Comparison of ENCODE assay signal across 37 cellular contexts in genomic region chr3:137815251-137815650, GRCh38. TPM values are rescaled to one million over a fixed set of nuclear protein-coding genes. Genes with fewer than 3 reads are reported as not detected.
"Had no signal": no experiment of that assay in that cellular context is flagged by ENCODE, and none has a peak within 500 bp of the region (broad histone marks: within the 10 kb centered on the region; RNA-seq: fewer than 3 reads in every experiment).

No MANE protein-coding gene starts in this region.

- H3K27me3 ChIP-seq: brain microvascular endothelial cell, breast epithelium had no signal

- H3K4me3 ChIP-seq: body of pancreas, breast epithelium had no signal

- ATAC-seq: activated CD8-positive, alpha-beta T cell treated with anti-CD3 and anti-CD28 coated beads for 36 hours; activated naive CD4-positive, alpha-beta T cell treated with anti-CD3 and anti-CD28 coated beads, Interleukin-2, amount 50 U/mL, for 72 hours; activated T-cell treated with anti-CD3 and anti-CD28 coated beads, Interleukin-2, amount 50 U/mL, for 4 hours; activated T-cell treated with anti-CD3 and anti-CD28 coated beads, Interleukin-2, amount 50 U/mL, for 72 hours; activated T-helper 17 cell treated with anti-CD3 and anti-CD28 coated beads, Interleukin-2, amount 50 U/mL, for 72 hours; body of pancreas had no signal

- H3K9me3 ChIP-seq: adrenal gland, body of pancreas had no signal

- DNase-seq: activated B cell treated with CpG ODN at 0.5 μM for 24 hours; activated CD4-positive, alpha-beta memory T cell treated with anti-CD3 and anti-CD28 coated beads for 36 hours; activated CD4-positive, alpha-beta T cell treated with anti-CD3 and anti-CD28 coated beads for 4 hours; activated CD4-positive, alpha-beta T cell treated with anti-CD3 and anti-CD28 coated beads, Interleukin-2, amount 10 ng/mL, durations not matched to agents 24 days and 14 days; activated CD4-positive, alpha-beta T cell treated with anti-CD3 and anti-CD28 coated beads, Interleukin-2, amount 50 U/mL, for 1 hour; activated CD4-positive, alpha-beta T cell treated with anti-CD3 and anti-CD28 coated beads, Interleukin-2, amount 50 U/mL, for 4 hours; activated CD4-positive, CD25-positive, alpha-beta regulatory T cell treated with anti-CD3 and anti-CD28 coated beads, Interleukin-2, amount 50 U/mL, for 72 hours; activated CD8-positive, alpha-beta memory T cell treated with anti-CD3 and anti-CD28 coated beads, Interleukin-2, amount 50 U/mL, for 4 hours; activated CD8-positive, alpha-beta T cell treated with anti-CD3 and anti-CD28 coated beads for 36 hours; activated effector memory CD4-positive, alpha-beta T cell treated with anti-CD3 and anti-CD28 coated beads, Interleukin-2, amount 50 U/mL, for 16 hours; activated gamma-delta T cell treated with Interleukin-2 at 50 U/mL for 16 hours; activated naive CD4-positive, alpha-beta T cell; activated naive CD4-positive, alpha-beta T cell treated with anti-CD3 and anti-CD28 coated beads for 36 hours; activated naive CD4-positive, alpha-beta T cell treated with anti-CD3 and anti-CD28 coated beads, Interleukin-2, amount 50 U/mL, for 16 hours; activated naive CD8-positive, alpha-beta T cell treated with anti-CD3 and anti-CD28 coated beads for 36 hours; activated T-cell treated with anti-CD3 and anti-CD28 coated beads for 4 hours; activated T-cell treated with anti-CD3 and anti-CD28 coated beads, Interleukin-2, amount 50 U/mL, for 1 hour; activated T-cell treated with anti-CD3 and anti-CD28 coated beads, Interleukin-2, amount 50 U/mL, for 4 hours; activated T-cell treated with anti-CD3 and anti-CD28 coated beads, Interleukin-2, amount 50 U/mL, for 72 hours; adrenal gland; amniotic stem cell; aorta; body of pancreas; brain microvascular endothelial cell; central memory CD4-positive, alpha-beta T cell; T-helper 1 cell; T-helper 2 cell; T-helper 9 cell had no signal

- H3K4me1 ChIP-seq: adrenal gland, body of pancreas, breast epithelium had no signal

- H3K27ac ChIP-seq: adrenal gland, body of pancreas, brain microvascular endothelial cell, breast epithelium, VCaP had no signal

- H3K36me3 ChIP-seq: adrenal gland, brain microvascular endothelial cell, breast epithelium had no signal

- FAIRE-seq: astrocyte, TTC549 had no signal

RNA-seq across cellular contexts. Expression of gene SOX14, which starts 51.1 kb away (rescaled TPM):
- total RNA-seq: activated B cell treated with CpG ODN at 0.5 μM for 24 hours; activated CD4-positive, alpha-beta memory T cell treated with anti-CD3 and anti-CD28 coated beads for 36 hours; activated CD4-positive, alpha-beta T cell treated with anti-CD3 and anti-CD28 coated beads, Interleukin-2, amount 10 ng/mL, durations not matched to agents 24 days and 14 days; activated CD8-positive, alpha-beta memory T cell treated with anti-CD3 and anti-CD28 coated beads for 36 hours; activated CD8-positive, alpha-beta T cell treated with anti-CD3 and anti-CD28 coated beads for 36 hours; activated naive CD4-positive, alpha-beta T cell treated with anti-CD3 and anti-CD28 coated beads for 36 hours; activated naive CD4-positive, alpha-beta T cell treated with anti-CD3 and anti-CD28 coated beads, Interleukin-2, amount 50 U/mL, for 72 hours; activated naive CD8-positive, alpha-beta T cell treated with anti-CD3 and anti-CD28 coated beads for 36 hours; activated T-cell treated with anti-CD3 and anti-CD28 coated beads, Interleukin-2, amount 50 U/mL, for 4 hours; activated T-cell treated with anti-CD3 and anti-CD28 coated beads, Interleukin-2, amount 50 U/mL, for 72 hours; activated T-helper 1 cell treated with anti-CD3 and anti-CD28 coated beads, Interleukin-12 subunit alpha, Interleukin-12 subunit beta, Interleukin-2, Interleukin-4 antibody, amounts not matched to agents 30 ng/mL and 10 ng/mL and 1 ng/mL, durations not matched to agents 14 hours and 24 hours and 36 hours; activated T-helper 17 cell treated with anti-CD3 and anti-CD28 coated beads, Interleukin-2, amount 50 U/mL, for 72 hours; adrenal gland; aorta; body of pancreas; breast epithelium; cardiac septum had no signal
- polyA plus RNA-seq: adrenal gland, aorta had no signal
